ENCODE assay signal across 13 cellular contexts in genomic region chr12:117045998-117046374, GRCh38. TPM values are rescaled to one million over a fixed set of nuclear protein-coding genes. Genes with fewer than 3 reads are reported as not detected.
A peak's percentile ranks its signal among the peaks of the same experiment; 100 is the strongest.
DNase-seq lines count a peak whose midpoint lies in the region; TF ChIP-seq lines count a peak whose summit lies in the region.
"Had no signal": no experiment of that assay in that cellular context is flagged by ENCODE, and none has a peak within 500 bp of the region (broad histone marks: within the 10 kb centered on the region; RNA-seq: fewer than 3 reads in every experiment).

No MANE protein-coding gene starts in this region.

- DNase-seq in DMS79 treated with DMSO at 0.1 percent for 48 hours (lab: John Stamatoyannopoulos, UW) (peak; percentile 76), KBM-7 (peak; percentile 47), left kidney (ENCODE audit: low read depth, low spot score) (peak; percentile 70), NCI-H2196 treated with DMSO at 0.1 percent for 48 hours (lab: John Stamatoyannopoulos, UW; ENCODE audit: unreplicated experiment) (no peak), AML-193 (lab: John Stamatoyannopoulos, UW) (no peak), AG08395 (ENCODE audit: low spot score) (no peak), NCI-H2081 treated with DMSO at 0.1 percent for 48 hours (lab: John Stamatoyannopoulos, UW) (no peak)
- DNase-seq: activated naive CD8-positive, alpha-beta T cell treated with anti-CD3 and anti-CD28 coated beads for 36 hours; colonic mucosa; kidney; naive B cell; T1000 had no signal

- peaks cover 0 to 2% (median 0%) of the 10 kb centered on the region in 5 experiments for H3K9me3 Mint-ChIP-seq in brain
- H3K9me3 Mint-ChIP-seq: activated naive CD8-positive, alpha-beta T cell treated with anti-CD3 and anti-CD28 coated beads for 36 hours; naive B cell had no signal

- H3K4me3 Mint-ChIP-seq in brain, result no peak overlapping the region
- H3K4me3 Mint-ChIP-seq: activated naive CD8-positive, alpha-beta T cell treated with anti-CD3 and anti-CD28 coated beads for 36 hours had no signal

- H3K27me3 Mint-ChIP-seq in brain, result peaks cover 7% of the 10 kb centered on the region
- H3K27me3 Mint-ChIP-seq: activated naive CD8-positive, alpha-beta T cell treated with anti-CD3 and anti-CD28 coated beads for 36 hours had no signal

- peaks cover 38% of the 10 kb centered on the region for H3K4me1 Mint-ChIP-seq in brain
- H3K4me1 Mint-ChIP-seq: activated naive CD8-positive, alpha-beta T cell treated with anti-CD3 and anti-CD28 coated beads for 36 hours had no signal

- peak overlapping the region in 3 of 5 experiments; percentile 54 to 74 (median 64) for H3K27ac Mint-ChIP-seq in brain
- H3K27ac Mint-ChIP-seq: activated naive CD8-positive, alpha-beta T cell treated with anti-CD3 and anti-CD28 coated beads for 36 hours had no signal

- H3K36me3 Mint-ChIP-seq in brain, result no peaks in the 10 kb centered on the region
- H3K36me3 Mint-ChIP-seq: activated naive CD8-positive, alpha-beta T cell treated with anti-CD3 and anti-CD28 coated beads for 36 hours; naive B cell had no signal

- peak in 1 of 2 experiments; percentile 26 for TF ChIP-seq CTCF in brain (conservative IDR thresholded peaks at IDR 0.05)

- in situ Hi-C loops in KBM-7 (cut with MboI; ENCODE audit: low pct_unique_long_range_greater_than_20kb, low sequenced_read_pairs), result no loop called here

RNA-seq across cellular contexts. Expression of gene TESC, which starts 53.2 kb away (rescaled TPM):
- 13.0 TPM for polyA plus RNA-seq in brain (ENCODE audit: insufficient read depth, low read depth, low replicate concordance)

Comparison
In these comparisons a context has a peak if more than half of its experiments do, and no peak if none do; other contexts are left out.
1. DNase-seq: peak in DMS79 treated with DMSO at 0.1 percent for 48 hours (single experiment), KBM-7 (single experiment) and left kidney (single experiment); none in NCI-H2196 treated with DMSO at 0.1 percent for 48 hours (single experiment), AML-193 (0 of 2), AG08395 (single experiment) and NCI-H2081 treated with DMSO at 0.1 percent for 48 hours (single experiment).